28 cellular contexts compared by ENCODE assay signal in the genomic region with DNA sequence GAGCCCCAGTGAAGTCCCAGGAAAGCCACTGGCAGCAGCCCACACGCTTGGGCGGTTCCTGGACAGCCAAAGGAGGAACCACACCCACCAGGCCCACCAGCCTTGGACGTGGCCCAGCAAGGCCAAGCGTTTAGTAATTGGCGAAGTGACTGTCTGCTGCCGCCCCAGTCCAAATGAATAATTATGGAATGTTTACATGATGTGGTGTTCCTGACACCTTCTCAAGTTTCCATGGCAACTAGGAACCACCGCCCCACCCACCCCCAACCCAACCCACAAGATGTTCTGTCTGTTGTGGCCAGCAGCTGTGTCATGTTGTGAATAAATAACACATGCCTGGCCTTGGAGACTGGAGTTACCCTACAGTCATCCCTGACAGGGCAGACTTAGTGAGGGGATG. TPM values are rescaled to one million over a fixed set of nuclear protein-coding genes. Genes with fewer than 3 reads are reported as not detected.
DNase-seq lines count a peak whose midpoint lies in the region; ATAC-seq and TF ChIP-seq lines count a peak whose summit lies in the region.
"Had no signal": no experiment of that assay in that cellular context is flagged by ENCODE, and none has a peak within 500 bp of the region (broad histone marks: within the 10 kb centered on the region; RNA-seq: fewer than 3 reads in every experiment).

No MANE protein-coding gene starts in this region.

- H2BK5ac ChIP-seq in mesenchymal stem cell (ENCODE audit: low read depth, low read length, poor library complexity, severe bottlenecking) = no peak overlapping the region

- no peak overlapping the region for H2BK15ac ChIP-seq in mesenchymal stem cell (ENCODE audit: low read depth, poor library complexity, severe bottlenecking)

- peak overlapping the region; percentile 27 for H2AFZ ChIP-seq in mesenchymal stem cell (ENCODE audit: low read depth, low read length)
- H2AFZ ChIP-seq: hepatocyte had no signal

- no peak overlapping the region for H4K8ac ChIP-seq in mesenchymal stem cell (ENCODE audit: low read length)

- no peaks in the 10 kb centered on the region for H3K79me1 ChIP-seq in mesenchymal stem cell (replicated peaks; ENCODE audit: low read length, poor library complexity, severe bottlenecking)

- H3K36me3 ChIP-seq in mesenchymal stem cell (ENCODE audit: control insufficient read depth in 1 of 2, insufficient read depth in 2 of 2, low read depth in 1 of 2, low read length in 2 of 2) (no peaks in the 10 kb centered on the region), right atrium auricular region (no peaks in the 10 kb centered on the region)
- H3K36me3 ChIP-seq: brain microvascular endothelial cell, neutrophil, upper lobe of left lung had no signal

- 60% methylated on average over 1 of the region's 7 CpGs for WGBS in mesenchymal stem cell

- H2AK5ac ChIP-seq in mesenchymal stem cell (ENCODE audit: low read length, severe bottlenecking) = no peak overlapping the region

- no peak for TF ChIP-seq CTCF in epithelial cell of esophagus (IDR thresholded peaks at IDR 0.05; ENCODE audit: insufficient read depth, low read depth, low read length, missing control alignments)
- TF ChIP-seq CTCF in right atrium auricular region (IDR thresholded peaks at IDR 0.05) = no peak

- H3K4me2 ChIP-seq in mesenchymal stem cell (ENCODE audit: low read length, poor library complexity, severe bottlenecking) = no peak overlapping the region
- H3K4me2 ChIP-seq: hepatocyte had no signal

- H2BK120ac ChIP-seq in mesenchymal stem cell (ENCODE audit: low read depth, low read length) = no peak overlapping the region

- no peak overlapping the region for H3K14ac ChIP-seq in mesenchymal stem cell (ENCODE audit: low read length in 2 of 2)

- no peak overlapping the region for H3K18ac ChIP-seq in mesenchymal stem cell (ENCODE audit: low read depth in 1 of 2, low read length in 2 of 2)

- no peak overlapping the region for H3K4ac ChIP-seq in mesenchymal stem cell (ENCODE audit: low read depth in 1 of 2, low read length in 2 of 2)

- ATAC-seq in HG02571 (IDR thresholded peaks at IDR 0.05; ENCODE audit: unreplicated experiment) = no peak
- ATAC-seq: activated T-cell treated with anti-CD3 and anti-CD28 coated beads, Interleukin-2, amount 50 U/mL, for 72 hours; left lobe of liver; sciatic nerve; stimulated activated naive B cell treated with anti-CD40 and anti-IgM and Interleukin-4, amounts not matched to agents 10 μg/mL and 1 μg/mL and 100 μg/mL, for 72 hours; WTC11 had no signal

- peaks cover 0 to 26% of the 10 kb centered on the region in 2 experiments for H3K27me3 ChIP-seq in mesenchymal stem cell (ENCODE audit: control insufficient read depth in 1 of 2, insufficient read depth in 1 of 2, low read length in 2 of 2)
- H3K27me3 ChIP-seq in right atrium auricular region = no peaks in the 10 kb centered on the region
- H3K27me3 ChIP-seq: brain microvascular endothelial cell, hepatocyte, neutrophil, upper lobe of left lung had no signal

- H3K4me1 ChIP-seq in mesenchymal stem cell (ENCODE audit: control insufficient read depth, insufficient read depth, low read depth, low read length) (no peaks in the 10 kb centered on the region), right atrium auricular region (no peaks in the 10 kb centered on the region)

- H3K9ac ChIP-seq in mesenchymal stem cell (ENCODE audit: low read length) = no peak overlapping the region

- peak; percentile 35 for DNase-seq in Caki2 (ENCODE audit: low read depth)
- DNase-seq in M059J (ENCODE audit: low read depth) = peak; percentile 33
- DNase-seq in epithelial cell of esophagus (ENCODE audit: low read depth) = peak; percentile 57
- peak; percentile 39 for DNase-seq in mesenchymal stem cell
- no peak for DNase-seq in right atrium auricular region (ENCODE audit: low spot score)
- no peak for DNase-seq in activated T-cell treated with anti-CD3 and anti-CD28 coated beads, Interleukin-2, amount 50 U/mL, for 48 hours
- DNase-seq: activated CD4-positive, alpha-beta T cell treated with anti-CD3 and anti-CD28 coated beads, Interleukin-2, amount 10 ng/mL, durations not matched to agents 7 days and 5 days; activated naive CD4-positive, alpha-beta T cell treated with Interleukin-2 at 50 U/mL for 16 hours; activated T-cell treated with anti-CD3 and anti-CD28 coated beads, Interleukin-2, amount 50 U/mL, for 72 hours; brain microvascular endothelial cell; H7; mesendoderm; naive B cell; NCI-H1694 treated with DMSO at 0.1 percent for 48 hours; NCI-H2171; NCI-H510A treated with DMSO at 0.1 percent for 48 hours; stimulated activated CD4-positive, alpha-beta T cell treated with anti-CD3 and anti-CD28 coated beads, Interleukin-15, amount 100 ng/mL, for 24 hours; stimulated activated naive B cell treated with anti-CD40 and anti-IgM and Interleukin-4, amounts not matched to agents 10 μg/mL and 1 μg/mL and 100 μg/mL, for 72 hours; SW 1271; T1000; upper lobe of left lung had no signal

- H4K91ac ChIP-seq in mesenchymal stem cell (ENCODE audit: low read length) = no peak overlapping the region

- no peak overlapping the region for H3K4me3 ChIP-seq in epithelial cell of esophagus (ENCODE audit: low read length)
- H3K4me3 ChIP-seq in mesenchymal stem cell (ENCODE audit: insufficient read depth in 1 of 2, low read depth in 1 of 2, low read length in 2 of 2) = no peak overlapping the region
- no peak overlapping the region for H3K4me3 ChIP-seq in right atrium auricular region
- H3K4me3 ChIP-seq: hepatocyte, upper lobe of left lung had no signal

- H3K27ac ChIP-seq in mesenchymal stem cell (ENCODE audit: low read length, poor library complexity, severe bottlenecking) (no peak overlapping the region), right atrium auricular region (no peak overlapping the region)
- H3K27ac ChIP-seq: brain microvascular endothelial cell, hepatocyte, neutrophil, upper lobe of left lung had no signal

- H3K23ac ChIP-seq in mesenchymal stem cell (ENCODE audit: low read length in 2 of 2) = no peak overlapping the region

- in situ Hi-C loops in Caki2 (cut with HindIII; ENCODE audit: low pct_unique_long_range_greater_than_20kb, low sequenced_read_pairs) = no loop called here

- H2BK12ac ChIP-seq in mesenchymal stem cell (ENCODE audit: low read length in 2 of 2) = no peak overlapping the region

- H3K9me3 ChIP-seq in mesenchymal stem cell (ENCODE audit: control insufficient read depth, low read length) (no peaks in the 10 kb centered on the region), right atrium auricular region (no peaks in the 10 kb centered on the region)
- H3K9me3 ChIP-seq: neutrophil, upper lobe of left lung had no signal

RNA-seq across cellular contexts. Expression of a gene that starts 22.3 kb away (rescaled TPM):
- 0.06 and 0.07 TPM in 2 replicates for total RNA-seq in Caki2 (2014; rRNA removed; shearing (Covaris generic); ENCODE audit: low replicate concordance)
- 1.9 and 2.1 TPM in 2 replicates for total RNA-seq in M059J (2014; rRNA removed; shearing (Covaris generic))
- 3.0 TPM for polyA plus RNA-seq in mesenchymal stem cell (2013, experiment 1 of 2)
- 2.9 TPM for polyA plus RNA-seq in mesenchymal stem cell (2013, experiment 2 of 2)
- 1 to 10 TPM; 2.1 to 2.3 TPM for total RNA-seq in right atrium auricular region
- polyA plus RNA-seq: CD14-positive monocyte had no signal

Comparison
In these comparisons a context has a peak if more than half of its experiments do, and no peak if none do; other contexts are left out.
1. DNase-seq: peak in Caki2 (single experiment), M059J (single experiment), epithelial cell of esophagus (single experiment) and mesenchymal stem cell (single experiment); none in right atrium auricular region (single experiment) and activated T-cell treated with anti-CD3 and anti-CD28 coated beads, Interleukin-2, amount 50 U/mL, for 48 hours (0 of 2).